In the genomic region with DNA sequence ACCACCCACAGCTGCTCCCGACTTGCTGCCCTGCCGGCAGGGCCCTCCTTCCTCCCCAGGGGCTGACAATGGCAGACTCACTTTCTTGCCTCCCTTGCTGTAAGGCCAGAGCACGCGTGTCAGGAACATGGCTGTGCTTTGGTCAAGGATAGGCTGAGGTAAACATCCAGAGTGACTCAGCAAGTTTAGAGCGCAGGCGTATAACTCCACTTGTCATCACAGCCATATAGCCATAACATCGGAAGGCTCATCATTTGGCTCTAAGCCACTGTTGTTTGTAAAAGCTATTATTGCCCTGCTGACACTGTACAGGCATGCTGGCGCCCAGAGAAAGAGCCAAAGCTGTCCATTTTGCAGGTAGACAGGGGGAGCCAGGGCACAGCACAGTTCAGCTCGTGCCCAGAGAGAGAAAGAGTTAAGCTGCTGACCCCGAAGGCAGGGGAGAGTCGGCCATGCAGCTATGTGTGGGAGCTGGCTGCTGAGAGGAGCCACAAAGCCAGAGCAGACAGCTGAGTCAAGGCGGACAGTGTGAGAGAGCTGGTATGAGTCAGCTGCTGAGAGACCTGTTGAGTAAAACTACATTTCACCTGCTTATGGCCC, we compare ENCODE assay signal across 12 cellular contexts.
DNase-seq lines count a peak whose midpoint lies in the region; ATAC-seq, FAIRE-seq and TF ChIP-seq lines count a peak whose summit lies in the region.
"Had no signal": no experiment of that assay in that cellular context is flagged by ENCODE, and none has a peak within 500 bp of the region (broad histone marks: within the 10 kb centered on the region; RNA-seq: fewer than 3 reads in every experiment).

No MANE protein-coding gene starts in this region.

- no peak for TF ChIP-seq CTCF in Panc1 (IDR thresholded peaks at IDR 0.05)
- no peak for TF ChIP-seq CTCF in fibroblast of pulmonary artery (IDR thresholded peaks at IDR 0.05; ENCODE audit: low read length, missing control alignments)
- no peak for TF ChIP-seq CTCF in spleen (IDR thresholded peaks at IDR 0.05 in 8 of 11, conservative IDR thresholded peaks at IDR 0.05 in 3 of 11)
- no peak for TF ChIP-seq CTCF in D721Med (IDR thresholded peaks at IDR 0.05; ENCODE audit: insufficient read depth, missing control alignments)

- no peak for FAIRE-seq in D721Med (lab: Jason Lieb, UNC)
- FAIRE-seq: G401.6 had no signal

- peaks cover 7% of the 10 kb centered on the region for H3K4me1 Mint-ChIP-seq in activated CD8-positive, alpha-beta memory T cell treated with anti-CD3 and anti-CD28 coated beads, Interleukin-2, amount 10 ng/mL, durations not matched to agents 7 days and 5 days

- DNase-seq in NCI-H748 (lab: John Stamatoyannopoulos, UW; ENCODE audit: unreplicated experiment): peak; percentile 12
- DNase-seq in NCI-H748 treated with DMSO at 0.1 percent for 48 hours (lab: John Stamatoyannopoulos, UW): no peak
- DNase-seq in Panc1 (ENCODE audit: low read depth, low spot score): no peak
- peak; percentile 77 for DNase-seq in fibroblast of pulmonary artery (ENCODE audit: low read depth)
- DNase-seq in spleen: peak; percentile 47
- no peak for DNase-seq in activated CD8-positive, alpha-beta memory T cell treated with anti-CD3 and anti-CD28 coated beads, Interleukin-2, amount 10 ng/mL, durations not matched to agents 7 days and 5 days
- DNase-seq in D721Med (ENCODE audit: insufficient read length, low spot score): no peak
- DNase-seq: upper lobe of left lung had no signal

- TF ChIP-seq POLR2A in spleen (IDR thresholded peaks at IDR 0.05): no peak

- H3K27me3 ChIP-seq in Panc1 (ENCODE audit: control insufficient read depth, insufficient read depth, low read length) (0 out of 2 replicates have a peak, but pooled peaks cover 4% of the 10 kb centered on the region), spleen (replicated peaks in 1 of 7) (peaks cover 0 to 24% (median 0%) of the 10 kb centered on the region in 7 donors)
- H3K27me3 ChIP-seq: upper lobe of left lung had no signal

- no peak overlapping the region for H3K27ac Mint-ChIP-seq in activated CD8-positive, alpha-beta memory T cell treated with anti-CD3 and anti-CD28 coated beads, Interleukin-2, amount 10 ng/mL, durations not matched to agents 7 days and 5 days
- H3K27ac Mint-ChIP-seq: dendritic cell treated with granulocyte-macrophage colony-stimulating factor and Interleukin-4, amounts not matched to agents 40 ng/mL and 50 ng/mL, for 4 days had no signal

- WGBS in spleen, 5 donors: 77 to 85% (median 84%) methylated on average over 12 of the region's 12 CpGs

- intact Hi-C loops in Panc1 (cut with micrococcal nuclease; ENCODE audit: unreplicated experiment): no loop called here
- intact Hi-C loops in spleen (cut with DNase I; ENCODE audit: low total_unique reads): no loop called here

- H3K27ac ChIP-seq in Panc1 (ENCODE audit: low read length): no peak overlapping the region
- no peak overlapping the region for H3K27ac ChIP-seq in spleen
- H3K27ac ChIP-seq: upper lobe of left lung, VCaP had no signal

- H3K9me3 Mint-ChIP-seq in activated CD8-positive, alpha-beta memory T cell treated with anti-CD3 and anti-CD28 coated beads, Interleukin-2, amount 10 ng/mL, durations not matched to agents 7 days and 5 days (ENCODE audit: low read depth): peaks cover 24% of the 10 kb centered on the region

- in situ Hi-C loops in Panc1 (cut with HindIII; ENCODE audit: low pct_unique_long_range_greater_than_20kb, low sequenced_read_pairs): no loop called here

- no peak overlapping the region for H3K4me3 Mint-ChIP-seq in activated CD8-positive, alpha-beta memory T cell treated with anti-CD3 and anti-CD28 coated beads, Interleukin-2, amount 10 ng/mL, durations not matched to agents 7 days and 5 days
- H3K4me3 Mint-ChIP-seq: dendritic cell treated with granulocyte-macrophage colony-stimulating factor and Interleukin-4, amounts not matched to agents 40 ng/mL and 50 ng/mL, for 4 days had no signal

- H3K4me1 ChIP-seq in Panc1 (ENCODE audit: control insufficient read depth, insufficient read depth, low read length) (no peaks in the 10 kb centered on the region), spleen (no peaks in the 10 kb centered on the region)
- H3K4me1 ChIP-seq: upper lobe of left lung had no signal

- POLR2A ChIA-PET in Panc1 (lab: Charles Lee): no interaction called here

- peak; percentile 38; the same call in 1 of the 2 replicates for ATAC-seq in Panc1
- ATAC-seq in activated CD8-positive, alpha-beta memory T cell treated with anti-CD3 and anti-CD28 coated beads, Interleukin-2, amount 10 ng/mL, durations not matched to agents 7 days and 5 days: no peak
- ATAC-seq in GM21723 (IDR thresholded peaks at IDR 0.05; ENCODE audit: unreplicated experiment): no peak

- peaks cover 41% of the 10 kb centered on the region for H3K27me3 Mint-ChIP-seq in activated CD8-positive, alpha-beta memory T cell treated with anti-CD3 and anti-CD28 coated beads, Interleukin-2, amount 10 ng/mL, durations not matched to agents 7 days and 5 days

- no peak overlapping the region for H3K4me3 ChIP-seq in Panc1 (ENCODE audit: low read depth in 2 of 2, low read length in 2 of 2)
- no peak overlapping the region for H3K4me3 ChIP-seq in fibroblast of pulmonary artery (replicated peaks; ENCODE audit: low read depth, low read length)
- H3K4me3 ChIP-seq in spleen: no peak overlapping the region
- H3K4me3 ChIP-seq: upper lobe of left lung had no signal

- H3K36me3 Mint-ChIP-seq in activated CD8-positive, alpha-beta memory T cell treated with anti-CD3 and anti-CD28 coated beads, Interleukin-2, amount 10 ng/mL, durations not matched to agents 7 days and 5 days: peaks cover 10% of the 10 kb centered on the region

- CTCF ChIA-PET in Panc1 (lab: Charles Lee): interaction anchor here (0.6 kb wide), 1 partner anchor 12 kb away, joined by 5 read pairs; no protein-coding TSS in a partner anchor
- CTCF ChIA-PET in activated CD8-positive, alpha-beta memory T cell treated with anti-CD3 and anti-CD28 coated beads, Interleukin-2, amount 10 ng/mL, durations not matched to agents 7 days and 5 days (lab: Charles Lee): interaction anchor here (1.4 to 1.5 kb wide), 2 partner anchors 9 to 11 kb away, joined by 4 to 7 read pairs; no protein-coding TSS in a partner anchor

- BruUV-seq in Panc1 (replicated peaks; lab: Mats Ljungman, UMichigan): no TSS peak

- no peaks in the 10 kb centered on the region for H3K36me3 ChIP-seq in Panc1 (ENCODE audit: control insufficient read depth, insufficient read depth, low read length)
- no peaks in the 10 kb centered on the region for H3K36me3 ChIP-seq in spleen
- H3K36me3 ChIP-seq: upper lobe of left lung had no signal

- H3K9me3 ChIP-seq in Panc1 (ENCODE audit: control insufficient read depth, insufficient read depth, low read depth, low read length) (no peaks in the 10 kb centered on the region), spleen (peaks cover 0 to 26% (median 15%) of the 10 kb centered on the region in 8 donors)
- H3K9me3 ChIP-seq: upper lobe of left lung had no signal

Comparison
In these comparisons a context has a peak if more than half of its experiments do, and no peak if none do; other contexts are left out.
1. DNase-seq: peak in NCI-H748 (single experiment), fibroblast of pulmonary artery (single experiment) and spleen (single experiment); none in NCI-H748 treated with DMSO at 0.1 percent for 48 hours (single experiment), Panc1 (single experiment), activated CD8-positive, alpha-beta memory T cell treated with anti-CD3 and anti-CD28 coated beads, Interleukin-2, amount 10 ng/mL, durations not matched to agents 7 days and 5 days (single experiment) and D721Med (single experiment).